ENCODE assay signal across 11 cellular contexts in genomic region chr11:70825893-70826540, GRCh38.
DNase-seq lines count a peak whose midpoint lies in the region; ATAC-seq, FAIRE-seq and TF ChIP-seq lines count a peak whose summit lies in the region.
"Had no signal": no experiment of that assay in that cellular context is flagged by ENCODE, and none has a peak within 500 bp of the region (broad histone marks: within the 10 kb centered on the region; RNA-seq: fewer than 3 reads in every experiment).

No MANE protein-coding gene starts in this region.

- H3K36me3 Mint-ChIP-seq in neural crest cell (ENCODE audit: low read depth) (no peaks in the 10 kb centered on the region), CD14-positive monocyte (no peaks in the 10 kb centered on the region)
- no peaks in the 10 kb centered on the region for H3K36me3 Mint-ChIP-seq in naive thymus-derived CD4-positive, alpha-beta T cell

- peak overlapping the region; percentile 44; the same call in 1 of the 2 replicates for H3K4me3 ChIP-seq in ACC112 (ENCODE audit: low read depth, low read length)
- peak overlapping the region; percentile 49 for H3K4me3 ChIP-seq in coronary artery
- no peak overlapping the region for H3K4me3 ChIP-seq in naive thymus-derived CD4-positive, alpha-beta T cell (ENCODE audit: low read length)

- ATAC-seq in naive thymus-derived CD4-positive, alpha-beta T cell, result no peak

- no peak overlapping the region for H3K27ac ChIP-seq in ACC112 (ENCODE audit: low read depth, low read length)
- no peak overlapping the region for H3K27ac ChIP-seq in coronary artery
- H3K27ac ChIP-seq in naive thymus-derived CD4-positive, alpha-beta T cell (ENCODE audit: low read depth, low read length), result no peak overlapping the region

- H3K27ac Mint-ChIP-seq in neural crest cell (ENCODE audit: unreplicated experiment) (peak overlapping the region; percentile 31), CD14-positive monocyte (no peak overlapping the region)
- no peak overlapping the region for H3K27ac Mint-ChIP-seq in naive thymus-derived CD4-positive, alpha-beta T cell
- H3K27ac Mint-ChIP-seq: activated T-cell treated with anti-CD3 and anti-CD28 coated beads, Interleukin-2, amount 50 U/mL, for 24 hours had no signal

- H3K4me3 Mint-ChIP-seq in neural crest cell (peak overlapping the region; percentile 74), CD14-positive monocyte (peak overlapping the region in 1 of 2 donors; percentile 66)
- no peak overlapping the region for H3K4me3 Mint-ChIP-seq in naive thymus-derived CD4-positive, alpha-beta T cell
- H3K4me3 Mint-ChIP-seq: activated T-cell treated with anti-CD3 and anti-CD28 coated beads, Interleukin-2, amount 50 U/mL, for 24 hours had no signal

- no peak overlapping the region for H2AFZ ChIP-seq in ACC112 (ENCODE audit: low read length, unreplicated experiment)

- H3K36me3 ChIP-seq in ACC112 (ENCODE audit: insufficient read depth, low read length), result no peaks in the 10 kb centered on the region
- H3K36me3 ChIP-seq in naive thymus-derived CD4-positive, alpha-beta T cell (ENCODE audit: control insufficient read depth in 2 of 3, insufficient read depth in 3 of 3, low read length in 3 of 3), result no peaks in the 10 kb centered on the region

- no peaks in the 10 kb centered on the region for H3K9me3 ChIP-seq in naive thymus-derived CD4-positive, alpha-beta T cell (ENCODE audit: control insufficient read depth in 2 of 3, low read length in 3 of 3)

- CTCF ChIA-PET in naive thymus-derived CD4-positive, alpha-beta T cell (lab: Charles Lee), result no interaction called here

- H3K27me3 ChIP-seq in ACC112 (ENCODE audit: insufficient read depth, low read length), result peaks cover 25% of the 10 kb centered on the region
- H3K27me3 ChIP-seq in naive thymus-derived CD4-positive, alpha-beta T cell (ENCODE audit: control insufficient read depth in 2 of 2, insufficient read depth in 2 of 2, low read length in 2 of 2), result no peaks in the 10 kb centered on the region

- intact Hi-C loops in naive thymus-derived CD4-positive, alpha-beta T cell (cut with micrococcal nuclease), result no loop called here
- intact Hi-C loops in CD14-positive monocyte (cut with micrococcal nuclease), result no loop called here

- peak; percentile 43 for DNase-seq in NCI-H146 (lab: John Stamatoyannopoulos, UW)
- no peak for DNase-seq in coronary artery (ENCODE audit: low spot score)
- no peak for DNase-seq in neural crest cell (ENCODE audit: low read depth, low spot score)
- no peak for DNase-seq in naive thymus-derived CD4-positive, alpha-beta T cell
- no peak for DNase-seq in kidney glomerular epithelial cell (lab: John Stamatoyannopoulos, UW)
- no peak for DNase-seq in D721Med (ENCODE audit: insufficient read length, low spot score)
- no peak for DNase-seq in CD14-positive monocyte (ENCODE audit: low spot score)
- DNase-seq: activated T-cell treated with anti-CD3 and anti-CD28 coated beads, Interleukin-2, amount 50 U/mL, for 24 hours; effector CD8-positive, alpha-beta T cell; SW 1271 had no signal

- H3K9me3 Mint-ChIP-seq in neural crest cell, result no peaks in the 10 kb centered on the region
- peaks cover 0 to 2% (median 0%) of the 10 kb centered on the region in 11 donors for H3K9me3 Mint-ChIP-seq in naive thymus-derived CD4-positive, alpha-beta T cell
- H3K9me3 Mint-ChIP-seq in CD14-positive monocyte, result peaks cover 0 to 7% (median 2%) of the 10 kb centered on the region in 7 donors
- H3K9me3 Mint-ChIP-seq: activated T-cell treated with anti-CD3 and anti-CD28 coated beads, Interleukin-2, amount 50 U/mL, for 24 hours had no signal

- POLR2A ChIA-PET in naive thymus-derived CD4-positive, alpha-beta T cell (lab: Charles Lee), result no interaction called here

- FAIRE-seq in D721Med (lab: Jason Lieb, UNC), result no peak

- peaks cover 40% of the 10 kb centered on the region for H3K4me1 Mint-ChIP-seq in neural crest cell
- H3K4me1 Mint-ChIP-seq in naive thymus-derived CD4-positive, alpha-beta T cell, result peaks cover 0 to 5% (median 0%) of the 10 kb centered on the region in 7 donors
- H3K4me1 Mint-ChIP-seq in CD14-positive monocyte, result no peaks in the 10 kb centered on the region

- H3K27me3 Mint-ChIP-seq in neural crest cell (ENCODE audit: low read depth) (peaks cover 34% of the 10 kb centered on the region), CD14-positive monocyte (ENCODE audit: low read depth in 3 of 3) (peaks cover 46 to 60% (median 48%) of the 10 kb centered on the region in 3 donors)
- peaks cover 30 to 81% (median 35%) of the 10 kb centered on the region in 5 donors for H3K27me3 Mint-ChIP-seq in naive thymus-derived CD4-positive, alpha-beta T cell

- no peaks in the 10 kb centered on the region for H3K4me1 ChIP-seq in ACC112 (ENCODE audit: control insufficient read depth, insufficient read depth, low read length, unreplicated experiment)
- H3K4me1 ChIP-seq in naive thymus-derived CD4-positive, alpha-beta T cell (ENCODE audit: control insufficient read depth in 2 of 2, insufficient read depth in 2 of 2, low read length in 2 of 2), result no peaks in the 10 kb centered on the region

- TF ChIP-seq CTCF in coronary artery (IDR thresholded peaks at IDR 0.05), result no peak
- TF ChIP-seq CTCF in neural crest cell (conservative IDR thresholded peaks at IDR 0.05), result no peak
- no peak for TF ChIP-seq CTCF in D721Med (IDR thresholded peaks at IDR 0.05; ENCODE audit: insufficient read depth, missing control alignments)
- TF ChIP-seq CTCF in CD14-positive monocyte (IDR thresholded peaks at IDR 0.05), result no peak

- H3K79me2 ChIP-seq in ACC112 (ENCODE audit: control insufficient read depth, insufficient read depth, low read length, unreplicated experiment), result no peaks in the 10 kb centered on the region
